In genomic region chr12:39959016-39959415, GRCh38 we compare ENCODE assay signal across 30 cellular contexts.
"Had no signal": no experiment of that assay in that cellular context is flagged by ENCODE, and none has a peak within 500 bp of the region (broad histone marks: within the 10 kb centered on the region; RNA-seq: fewer than 3 reads in every experiment).

No MANE protein-coding gene starts in this region.

- H3K9ac ChIP-seq: neural progenitor cell, parathyroid adenoma had no signal

- H3K9me3 Mint-ChIP-seq: dendritic cell treated with granulocyte-macrophage colony-stimulating factor and Interleukin-4, amounts not matched to agents 40 ng/mL and 50 ng/mL, for 4 days; mesothelial cell of epicardium; nephron; stimulated activated naive CD8-positive, alpha-beta T cell treated with anti-CD3 and anti-CD28 coated beads, Interleukin-15, amount 100 ng/mL, for 72 hours had no signal

- DNase-seq: colonic mucosa; effector memory CD4-positive, alpha-beta T cell; foreskin fibroblast; gastrocnemius medialis; heart left ventricle; left cardiac atrium; left lung; mesenchymal stem cell; naive thymus-derived CD4-positive, alpha-beta T cell; stimulated activated CD4-positive, alpha-beta T cell treated with anti-CD3 and anti-CD28 coated beads, Interleukin-12 subunit alpha, Interleukin-12 subunit beta, amount 100 ng/mL, for 4 hours; stimulated activated CD4-positive, alpha-beta T cell treated with anti-CD3 and anti-CD28 coated beads, Interleukin-1b, Interleukin-23, amount 100 ng/mL, for 48 hours; stimulated activated CD4-positive, alpha-beta T cell treated with anti-CD3 and anti-CD28 coated beads, Interleukin-4, amount 100 ng/mL, for 1 hour; stimulated activated CD8-positive, alpha-beta memory T cell treated with anti-CD3 and anti-CD28 coated beads, Interleukin-4, amount 100 ng/mL, for 48 hours; stimulated activated naive CD4-positive, alpha-beta T cell; stimulated activated naive CD8-positive, alpha-beta T cell treated with anti-CD3 and anti-CD28 coated beads, Interleukin-15, amount 100 ng/mL, for 72 hours; transverse colon; upper lobe of right lung had no signal

- H3K27me3 Mint-ChIP-seq: dendritic cell treated with granulocyte-macrophage colony-stimulating factor and Interleukin-4, amounts not matched to agents 40 ng/mL and 50 ng/mL, for 4 days; progenitor cell of endocrine pancreas; stimulated activated naive CD8-positive, alpha-beta T cell treated with anti-CD3 and anti-CD28 coated beads, Interleukin-15, amount 100 ng/mL, for 72 hours had no signal

- ATAC-seq: gastrocnemius medialis; heart left ventricle; left cardiac atrium; left lung; naive thymus-derived CD4-positive, alpha-beta T cell; sciatic nerve; stimulated activated naive CD8-positive, alpha-beta T cell treated with anti-CD3 and anti-CD28 coated beads, Interleukin-15, amount 100 ng/mL, for 72 hours had no signal

- H3K4me3 ChIP-seq: colonic mucosa, esophagus muscularis mucosa, gastrocnemius medialis, heart left ventricle, hepatocyte, left lung, neural progenitor cell, right atrium auricular region, smooth muscle cell, suprapubic skin, transverse colon, upper lobe of right lung, vagina had no signal

- H3K9me3 ChIP-seq: colonic mucosa, esophagus muscularis mucosa, gastrocnemius medialis, heart left ventricle, left lung, right atrium auricular region, suprapubic skin, transverse colon, upper lobe of right lung, vagina had no signal

- H3K4me1 Mint-ChIP-seq: mesothelial cell of epicardium; nephron; stimulated activated naive CD8-positive, alpha-beta T cell treated with anti-CD3 and anti-CD28 coated beads, Interleukin-15, amount 100 ng/mL, for 72 hours had no signal

- H3K36me3 ChIP-seq: colonic mucosa, esophagus muscularis mucosa, gastrocnemius medialis, heart left ventricle, left lung, neural progenitor cell, right atrium auricular region, suprapubic skin, transverse colon, upper lobe of right lung, vagina had no signal

- H3K36me3 Mint-ChIP-seq: mesothelial cell of epicardium had no signal

- H3K4me3 Mint-ChIP-seq: dendritic cell treated with granulocyte-macrophage colony-stimulating factor and Interleukin-4, amounts not matched to agents 40 ng/mL and 50 ng/mL, for 4 days; mesothelial cell of epicardium; naive thymus-derived CD4-positive, alpha-beta T cell; nephron; neural progenitor cell; stimulated activated naive CD8-positive, alpha-beta T cell treated with anti-CD3 and anti-CD28 coated beads, Interleukin-15, amount 100 ng/mL, for 72 hours had no signal

- H3K4me1 ChIP-seq: colonic mucosa, esophagus muscularis mucosa, gastrocnemius medialis, heart left ventricle, left lung, right atrium auricular region, transverse colon, upper lobe of right lung, vagina had no signal

- H3K27me3 ChIP-seq: colonic mucosa, esophagus muscularis mucosa, gastrocnemius medialis, heart left ventricle, hepatocyte, left lung, neural progenitor cell, right atrium auricular region, suprapubic skin, transverse colon, upper lobe of right lung, vagina had no signal

- H3K27ac Mint-ChIP-seq: dendritic cell treated with granulocyte-macrophage colony-stimulating factor and Interleukin-4, amounts not matched to agents 40 ng/mL and 50 ng/mL, for 4 days; mesothelial cell of epicardium; naive thymus-derived CD4-positive, alpha-beta T cell; nephron; neural progenitor cell; progenitor cell of endocrine pancreas; stimulated activated naive CD8-positive, alpha-beta T cell treated with anti-CD3 and anti-CD28 coated beads, Interleukin-15, amount 100 ng/mL, for 72 hours had no signal
